In genomic region chr15:97661796-97662195, GRCh38 we compare ENCODE assay signal across 28 cellular contexts.
DNase-seq lines count a peak whose midpoint lies in the region; ATAC-seq, FAIRE-seq and TF ChIP-seq lines count a peak whose summit lies in the region.
"Had no signal": no experiment of that assay in that cellular context is flagged by ENCODE, and none has a peak within 500 bp of the region (broad histone marks: within the 10 kb centered on the region; RNA-seq: fewer than 3 reads in every experiment).

No MANE protein-coding gene starts in this region.

- no peak overlapping the region for H3K9ac ChIP-seq in HepG2 (ENCODE audit: insufficient read depth, low read depth, low read length)
- H3K9ac ChIP-seq in MM.1S (ENCODE audit: low read length) = no peak overlapping the region
- H3K9ac ChIP-seq in K562 (ENCODE audit: insufficient read depth in 1 of 2, low read depth in 2 of 2, low read length in 2 of 2) = no peak overlapping the region
- H3K9ac ChIP-seq in parathyroid adenoma = no peak overlapping the region
- H3K9ac ChIP-seq: BLaER1 had no signal

- H3K27me3 ChIP-seq in HepG2 (ENCODE audit: control insufficient read depth in 1 of 2, insufficient read depth in 2 of 2, low read length in 2 of 2) = no peaks in the 10 kb centered on the region
- no peaks in the 10 kb centered on the region for H3K27me3 ChIP-seq in right lobe of liver
- H3K27me3 ChIP-seq in MM.1S (replicated peaks; ENCODE audit: insufficient read depth, low read length) = no peaks in the 10 kb centered on the region
- no peaks in the 10 kb centered on the region for H3K27me3 ChIP-seq in K562 (ENCODE audit: control insufficient read depth in 2 of 2, insufficient read depth in 2 of 2, low read length in 2 of 2)
- no peaks in the 10 kb centered on the region for H3K27me3 ChIP-seq in parathyroid adenoma (ENCODE audit: control insufficient read depth, insufficient read depth, low read length)
- H3K27me3 ChIP-seq: BE2C, BLaER1 had no signal

- no peaks in the 10 kb centered on the region for H3K4me1 ChIP-seq in HepG2 (ENCODE audit: insufficient read depth, low read length)
- H3K4me1 ChIP-seq in right lobe of liver = no peaks in the 10 kb centered on the region
- no peaks in the 10 kb centered on the region for H3K4me1 ChIP-seq in MM.1S (ENCODE audit: low read length)
- no peaks in the 10 kb centered on the region for H3K4me1 ChIP-seq in K562 (replicated peaks in 1 of 2; ENCODE audit: control insufficient read depth in 2 of 2, insufficient read depth in 2 of 2, low read length in 2 of 2)
- H3K4me1 ChIP-seq in parathyroid adenoma = no peaks in the 10 kb centered on the region
- H3K4me1 ChIP-seq: BE2C, BLaER1 had no signal

- no peak for ATAC-seq in HepG2
- no peak for ATAC-seq in right lobe of liver
- no peak for ATAC-seq in K562
- no peak for ATAC-seq in natural killer cell
- no peak for ATAC-seq in omental fat pad (ENCODE audit: low FRiP score)
- ATAC-seq: GM12878 had no signal

- H3K36me3 ChIP-seq in HepG2 (replicated peaks in 1 of 2; ENCODE audit: control insufficient read depth in 1 of 2, insufficient read depth in 2 of 2, low read length in 2 of 2) = no peaks in the 10 kb centered on the region
- no peaks in the 10 kb centered on the region for H3K36me3 ChIP-seq in right lobe of liver
- no peaks in the 10 kb centered on the region for H3K36me3 ChIP-seq in MM.1S (replicated peaks; ENCODE audit: insufficient read depth, low read length)
- H3K36me3 ChIP-seq in K562 (ENCODE audit: control insufficient read depth, insufficient read depth, low read length) = no peaks in the 10 kb centered on the region
- no peaks in the 10 kb centered on the region for H3K36me3 ChIP-seq in parathyroid adenoma (ENCODE audit: control insufficient read depth, insufficient read depth, low read length)
- H3K36me3 ChIP-seq: BE2C, BLaER1 had no signal

- H3K27ac Mint-ChIP-seq in natural killer cell = no peak overlapping the region
- H3K27ac Mint-ChIP-seq: CD14-positive monocyte; CD4-positive, alpha-beta memory T cell; CD4-positive, CD25-positive, alpha-beta regulatory T cell; CD8-positive, alpha-beta memory T cell had no signal

- H3K27me3 Mint-ChIP-seq in natural killer cell (ENCODE audit: low read depth in 2 of 2) = no peaks in the 10 kb centered on the region
- H3K27me3 Mint-ChIP-seq: CD4-positive, alpha-beta memory T cell; CD4-positive, CD25-positive, alpha-beta regulatory T cell; CD8-positive, alpha-beta memory T cell had no signal

- H3K9me2 ChIP-seq in MM.1S (replicated peaks; ENCODE audit: insufficient read depth, low read length) = no peaks in the 10 kb centered on the region

- H3K4me3 Mint-ChIP-seq in natural killer cell = no peak overlapping the region
- H3K4me3 Mint-ChIP-seq: CD14-positive monocyte; CD4-positive, alpha-beta memory T cell; CD4-positive, CD25-positive, alpha-beta regulatory T cell; CD8-positive, alpha-beta memory T cell had no signal

- FAIRE-seq in HepG2 (lab: Jason Lieb, UNC) (no peak), K562 (lab: Jason Lieb, UNC) (no peak)
- FAIRE-seq: GM12878, GM12892, GM18507 had no signal

- in situ Hi-C loops in HepG2 (cut with HindIII; ENCODE audit: extremely low pct_ligation_motif_present, low pct_unique_long_range_greater_than_20kb) = no loop called here
- in situ Hi-C loops in K562 (cut with MboI) = no loop called here

- TF ChIP-seq POLR2A in HepG2 (IDR thresholded peaks at IDR 0.05; ENCODE audit: insufficient read depth in 1 of 2, low read depth in 2 of 2, low read length in 2 of 2) (no peak), right lobe of liver (IDR thresholded peaks at IDR 0.05) (no peak), K562 (conservative IDR thresholded peaks at IDR 0.05) (no peak)

- POLR2A ChIA-PET in HepG2 (lab: Yijun Ruan, JAX) (no interaction called here), K562 (lab: Yijun Ruan, JAX) (interaction anchor here (0.6 kb wide), 1 partner anchor 1211 kb away, joined by 3 read pairs; no protein-coding TSS in a partner anchor)

- no peaks in the 10 kb centered on the region for H3F3A ChIP-seq in MM.1S (ENCODE audit: insufficient read depth, low read length)

- H3K79me2 ChIP-seq in HepG2 (ENCODE audit: insufficient read depth, low read length) (no peaks in the 10 kb centered on the region), MM.1S (ENCODE audit: low read length) (no peaks in the 10 kb centered on the region), K562 (ENCODE audit: control insufficient read depth, insufficient read depth, low read length) (no peaks in the 10 kb centered on the region), parathyroid adenoma (no peaks in the 10 kb centered on the region)

- TF ChIP-seq RAD21 in HepG2 (CRISPR knock-in tag; IDR thresholded peaks at IDR 0.05) = no peak
- TF ChIP-seq RAD21 in K562 (CRISPR knock-in tag; conservative IDR thresholded peaks at IDR 0.05 in 1 of 2, IDR thresholded peaks at IDR 0.05 in 1 of 2) = no peak

- TF ChIP-seq CTCF in HepG2 (CRISPR knock-in tag; IDR thresholded peaks at IDR 0.05) (no peak), right lobe of liver (IDR thresholded peaks at IDR 0.05) (no peak), MM.1S (IDR thresholded peaks at IDR 0.05; ENCODE audit: low read length) (no peak), K562 (IDR thresholded peaks at IDR 0.05 in 2 of 3, conservative IDR thresholded peaks at IDR 0.05 in 1 of 3; ENCODE audit: insufficient read depth in 2 of 3, low read depth in 1 of 3, low read length in 3 of 3) (no peak), parathyroid adenoma (IDR thresholded peaks at IDR 0.05) (no peak), natural killer cell (IDR thresholded peaks at IDR 0.05) (no peak), omental fat pad (IDR thresholded peaks at IDR 0.05) (no peak)

- no peak overlapping the region for H3K4me2 ChIP-seq in HepG2 (ENCODE audit: low read depth, low read length)
- H3K4me2 ChIP-seq in MM.1S (ENCODE audit: low read depth, low read length) = no peak overlapping the region
- H3K4me2 ChIP-seq in K562 (ENCODE audit: insufficient read depth, low read length) = no peak overlapping the region
- H3K4me2 ChIP-seq in parathyroid adenoma (ENCODE audit: low read length) = peak overlapping the region; percentile 12
- H3K4me2 ChIP-seq: BLaER1 had no signal

- under 1% methylated on average over 3 of the region's 3 CpGs for WGBS in HepG2 (ENCODE audit: low lambda C conversion rate)
- WGBS in right lobe of liver (ENCODE audit: insufficient coverage, low coverage, low lambda C conversion rate, missing lambda C conversion rate) = 51% methylated on average over 3 of the region's 3 CpGs
- 13% methylated on average over 3 of the region's 3 CpGs for WGBS in K562 (ENCODE audit: insufficient coverage, low coverage, missing lambda C conversion rate)

- no peaks in the 10 kb centered on the region for H3K9me1 ChIP-seq in K562 (ENCODE audit: control insufficient read depth, insufficient read depth, low read length)

- no peaks in the 10 kb centered on the region for H3K4me1 Mint-ChIP-seq in natural killer cell
- H3K4me1 Mint-ChIP-seq: CD14-positive monocyte; CD4-positive, alpha-beta memory T cell; CD4-positive, CD25-positive, alpha-beta regulatory T cell; CD8-positive, alpha-beta memory T cell had no signal

- no peak overlapping the region for H3K4me3 ChIP-seq in HepG2 (replicated peaks in 1 of 3; ENCODE audit: insufficient read depth in 1 of 3, low read depth in 2 of 3, low read length in 3 of 3)
- H3K4me3 ChIP-seq in right lobe of liver = no peak overlapping the region
- H3K4me3 ChIP-seq in MM.1S (ENCODE audit: low read length) = no peak overlapping the region
- no peak overlapping the region for H3K4me3 ChIP-seq in K562
- no peak overlapping the region for H3K4me3 ChIP-seq in parathyroid adenoma (ENCODE audit: low read depth, low read length)
- H3K4me3 ChIP-seq: BLaER1, GM12878 had no signal

- TF ChIP-seq EP300 in HepG2 (IDR thresholded peaks at IDR 0.05; ENCODE audit: low read depth in 2 of 2, low read length in 2 of 2) (no peak), HepG2 (CRISPR knock-in tag; IDR thresholded peaks at IDR 0.05; ENCODE audit: borderline replicate concordance) (no peak), K562 (IDR thresholded peaks at IDR 0.05; ENCODE audit: low read length) (no peak)

- no peaks in the 10 kb centered on the region for H3K36me3 Mint-ChIP-seq in natural killer cell
- H3K36me3 Mint-ChIP-seq: CD14-positive monocyte; CD4-positive, alpha-beta memory T cell; CD4-positive, CD25-positive, alpha-beta regulatory T cell; CD8-positive, alpha-beta memory T cell had no signal

- no TSS peak for BruUV-seq in HepG2 (replicated peaks; lab: Mats Ljungman, UMichigan)
- BruUV-seq in K562 (replicated peaks; lab: Mats Ljungman, UMichigan) = no TSS peak

- H3K9me3 Mint-ChIP-seq in natural killer cell = peaks cover 0 to 2% of the 10 kb centered on the region in 2 donors

- CTCF ChIA-PET in HepG2 (lab: Yijun Ruan, JAX; ENCODE audit: low intra/inter-chr PET ratio, low total read pairs) (no interaction called here), K562 (lab: Yijun Ruan, JAX; ENCODE audit: low intra/inter-chr PET ratio) (no interaction called here)

- no peaks in the 10 kb centered on the region for H4K20me1 ChIP-seq in HepG2 (ENCODE audit: insufficient read depth, low read length)
- H4K20me1 ChIP-seq in MM.1S (ENCODE audit: insufficient read depth, low read length) = no peaks in the 10 kb centered on the region
- H4K20me1 ChIP-seq in K562 (replicated peaks; ENCODE audit: control insufficient read depth, insufficient read depth, low read length) = no peaks in the 10 kb centered on the region
- H4K20me1 ChIP-seq: BLaER1 had no signal

- no peak overlapping the region for H2AFZ ChIP-seq in HepG2 (ENCODE audit: low read length)
- H2AFZ ChIP-seq in MM.1S (ENCODE audit: low read length) = no peak overlapping the region
- H2AFZ ChIP-seq in K562 (ENCODE audit: low read depth, low read length) = no peak overlapping the region
- H2AFZ ChIP-seq in parathyroid adenoma = peak overlapping the region; percentile 7

- peaks cover 83% of the 10 kb centered on the region for H3K9me3 ChIP-seq in HepG2 (ENCODE audit: low read length)
- H3K9me3 ChIP-seq in right lobe of liver = no peaks in the 10 kb centered on the region
- H3K9me3 ChIP-seq in MM.1S (replicated peaks; ENCODE audit: insufficient read depth, low read length) = no peaks in the 10 kb centered on the region
- H3K9me3 ChIP-seq in K562 (replicated peaks; ENCODE audit: control insufficient read depth, insufficient read depth, low read depth, low read length) = 0 out of 2 replicates have a peak, but pooled peaks cover 2% of the 10 kb centered on the region
- H3K9me3 ChIP-seq in parathyroid adenoma (ENCODE audit: control insufficient read depth, low read length) = no peaks in the 10 kb centered on the region
- H3K9me3 ChIP-seq: BE2C had no signal

- H3K27ac ChIP-seq in HepG2 (ENCODE audit: extremely low read length, insufficient read depth, low read length) (no peak overlapping the region), right lobe of liver (no peak overlapping the region), MM.1S (ENCODE audit: low read length) (no peak overlapping the region), K562 (ENCODE audit: extremely low read depth, low read depth, low read length) (no peak overlapping the region), parathyroid adenoma (no peak overlapping the region)
- H3K27ac ChIP-seq: 22Rv1, BLaER1 had no signal

- DNase-seq in HepG2 (ENCODE audit: low spot score) = no peak
- DNase-seq in right lobe of liver = no peak
- peak; percentile 21 for DNase-seq in MM.1S
- DNase-seq in K562 (ENCODE audit: extremely low read depth in 1 of 4, low spot score in 3 of 4) = no peak
- DNase-seq in natural killer cell = no peak
- no peak for DNase-seq in omental fat pad (ENCODE audit: low spot score)
- no peak for DNase-seq in effector CD8-positive, alpha-beta T cell (lab: John Stamatoyannopoulos, UW)
- DNase-seq: ACHN; BE2C; C1 segment of cervical spinal cord; CD4-positive, alpha-beta memory T cell; CD4-positive, CD25-positive, alpha-beta regulatory T cell; CD8-positive, alpha-beta memory T cell; COR-L47; DMS 273 treated with DMSO at 0.1 percent for 48 hours; DMS153; DMS53; DMS79; DND-41; EL; GDM1 had no signal

- intact Hi-C loops in HepG2 (cut with micrococcal nuclease; ENCODE audit: unreplicated experiment) = no loop called here
- intact Hi-C loops in right lobe of liver (cut with DNase I) = no loop called here
- intact Hi-C loops in K562 (cut with micrococcal nuclease) = no loop called here
- intact Hi-C loops in natural killer cell (cut with micrococcal nuclease) = no loop called here

Comparison
In these comparisons a context has a peak if more than half of its experiments do, and no peak if none do; other contexts are left out.
1. Of the 241 proteins assayed by ChIP-seq in both HepG2 and K562: peak only in HepG2: none; only in K562: MAFG; in both: MAFF and MAFK; in neither: 238.